1 cellular context compared by ENCODE assay signal in the genomic region with DNA sequence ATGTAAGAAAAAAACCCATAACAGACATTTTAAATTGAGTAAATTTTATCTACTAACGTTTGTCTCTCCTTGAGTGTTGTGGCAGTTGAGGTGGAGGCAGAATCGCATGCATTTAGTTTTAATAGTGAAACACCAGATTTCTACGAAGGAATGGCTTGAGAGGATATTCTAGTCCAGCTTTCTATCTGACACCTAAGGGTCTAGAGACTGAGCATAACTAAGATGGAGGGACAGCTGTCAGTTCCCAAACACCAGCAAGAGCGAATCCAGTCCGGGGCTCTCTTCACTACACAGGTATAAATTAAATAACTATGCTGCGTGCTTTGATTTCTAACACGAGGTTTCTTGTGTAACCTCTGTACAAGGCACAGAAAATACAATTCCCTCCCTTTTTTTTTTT.
TF ChIP-seq lines count a peak whose summit lies in the region.

No MANE protein-coding gene starts in this region.

TF ChIP-seq in K562, 482 proteins besides CTCF, POLR2A, EP300 and RAD21 (continued from another document):
- TF ChIP-seq CXXC5 (CRISPR knock-in tag; IDR thresholded peaks at IDR 0.05) (peak; percentile 35; the same call in 1 of the 2 replicates), CEBPB (tag; IDR thresholded peaks at IDR 0.05) (no peak), SAP30 (IDR thresholded peaks at IDR 0.05; ENCODE audit: borderline replicate concordance, insufficient read depth, low read depth, low read length, poor library complexity, severe bottlenecking) (peak; percentile 18), RUNX1 (IDR thresholded peaks at IDR 0.05; ENCODE audit: low read depth) (no peak), NFE2L1 (tag; IDR thresholded peaks at IDR 0.05; ENCODE audit: borderline replicate concordance, low read depth) (no peak), TARDBP (IDR thresholded peaks at IDR 0.05) (no peak), ZNF589 (CRISPR knock-in tag; IDR thresholded peaks at IDR 0.05; ENCODE audit: low read depth) (0 out of 2 replicates have a peak, but pooled peaks have one; percentile 38), ELF4 (CRISPR knock-in tag; IDR thresholded peaks at IDR 0.05) (no peak), ZNF75A (CRISPR knock-in tag; IDR thresholded peaks at IDR 0.05) (no peak)
- TF ChIP-seq, protein P1, sequence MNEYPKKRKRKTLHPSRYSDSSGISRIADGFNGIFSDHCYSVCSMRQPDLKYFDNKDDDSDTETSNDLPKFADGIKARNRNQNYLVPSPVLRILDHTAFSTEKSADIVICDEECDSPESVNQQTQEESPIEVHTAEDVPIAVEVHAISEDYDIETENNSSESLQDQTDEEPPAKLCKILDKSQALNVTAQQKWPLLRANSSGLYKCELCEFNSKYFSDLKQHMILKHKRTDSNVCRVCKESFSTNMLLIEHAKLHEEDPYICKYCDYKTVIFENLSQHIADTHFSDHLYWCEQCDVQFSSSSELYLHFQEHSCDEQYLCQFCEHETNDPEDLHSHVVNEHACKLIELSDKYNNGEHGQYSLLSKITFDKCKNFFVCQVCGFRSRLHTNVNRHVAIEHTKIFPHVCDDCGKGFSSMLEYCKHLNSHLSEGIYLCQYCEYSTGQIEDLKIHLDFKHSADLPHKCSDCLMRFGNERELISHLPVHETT (CRISPR knock-in tag; conservative IDR thresholded peaks at IDR 0.05 in 1 of 2, IDR thresholded peaks at IDR 0.05 in 1 of 2) = peak in 1 of 2 experiments; percentile 61; a peak in 1 of 4 replicates
- TF ChIP-seq, protein P2, sequence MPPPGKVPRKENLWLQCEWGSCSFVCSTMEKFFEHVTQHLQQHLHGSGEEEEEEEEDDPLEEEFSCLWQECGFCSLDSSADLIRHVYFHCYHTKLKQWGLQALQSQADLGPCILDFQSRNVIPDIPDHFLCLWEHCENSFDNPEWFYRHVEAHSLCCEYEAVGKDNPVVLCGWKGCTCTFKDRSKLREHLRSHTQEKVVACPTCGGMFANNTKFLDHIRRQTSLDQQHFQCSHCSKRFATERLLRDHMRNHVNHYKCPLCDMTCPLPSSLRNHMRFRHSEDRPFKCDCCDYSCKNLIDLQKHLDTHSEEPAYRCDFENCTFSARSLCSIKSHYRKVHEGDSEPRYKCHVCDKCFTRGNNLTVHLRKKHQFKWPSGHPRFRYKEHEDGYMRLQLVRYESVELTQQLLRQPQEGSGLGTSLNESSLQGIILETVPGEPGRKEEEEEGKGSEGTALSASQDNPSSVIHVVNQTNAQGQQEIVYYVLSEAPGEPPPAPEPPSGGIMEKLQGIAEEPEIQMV (tag; conservative IDR thresholded peaks at IDR 0.05; ENCODE audit: low read depth) = 0 out of 2 replicates have a peak, but pooled peaks have one; percentile 62
- TF ChIP-seq, protein P3, sequence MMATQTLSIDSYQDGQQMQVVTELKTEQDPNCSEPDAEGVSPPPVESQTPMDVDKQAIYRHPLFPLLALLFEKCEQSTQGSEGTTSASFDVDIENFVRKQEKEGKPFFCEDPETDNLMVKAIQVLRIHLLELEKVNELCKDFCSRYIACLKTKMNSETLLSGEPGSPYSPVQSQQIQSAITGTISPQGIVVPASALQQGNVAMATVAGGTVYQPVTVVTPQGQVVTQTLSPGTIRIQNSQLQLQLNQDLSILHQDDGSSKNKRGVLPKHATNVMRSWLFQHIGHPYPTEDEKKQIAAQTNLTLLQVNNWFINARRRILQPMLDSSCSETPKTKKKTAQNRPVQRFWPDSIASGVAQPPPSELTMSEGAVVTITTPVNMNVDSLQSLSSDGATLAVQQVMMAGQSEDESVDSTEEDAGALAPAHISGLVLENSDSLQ (IDR thresholded peaks at IDR 0.05) = peak; percentile 37; the same call in 1 of the 2 replicates
